9 cellular contexts compared by ENCODE assay signal in genomic region chr12:100234591-100235304, GRCh38. TPM values are rescaled to one million over a fixed set of nuclear protein-coding genes. Genes with fewer than 3 reads are reported as not detected.
DNase-seq lines count a peak whose midpoint lies in the region; ATAC-seq and TF ChIP-seq lines count a peak whose summit lies in the region.
"Had no signal": no experiment of that assay in that cellular context is flagged by ENCODE, and none has a peak within 500 bp of the region (broad histone marks: within the 10 kb centered on the region; RNA-seq: fewer than 3 reads in every experiment).

No MANE protein-coding gene starts in this region.

- no peak overlapping the region for H3K27ac Mint-ChIP-seq in activated CD4-positive, alpha-beta T cell treated with anti-CD3 and anti-CD28 coated beads for 36 hours
- H3K27ac Mint-ChIP-seq: activated naive CD8-positive, alpha-beta T cell treated with anti-CD3 and anti-CD28 coated beads, Interleukin-2, amount 10 ng/mL, durations not matched to agents 7 days and 5 days had no signal

- no peak overlapping the region for H3K4me3 ChIP-seq in liver (ENCODE audit: low read depth in 1 of 3, low read length in 3 of 3)
- H3K4me3 ChIP-seq in effector memory CD4-positive, alpha-beta T cell (ENCODE audit: insufficient read depth, low read depth, low read length, poor library complexity, severe bottlenecking), result no peak overlapping the region

- H3K9me3 Mint-ChIP-seq in activated CD4-positive, alpha-beta T cell treated with anti-CD3 and anti-CD28 coated beads for 36 hours (ENCODE audit: low read depth), result no peaks in the 10 kb centered on the region
- H3K9me3 Mint-ChIP-seq: activated naive CD8-positive, alpha-beta T cell treated with anti-CD3 and anti-CD28 coated beads, Interleukin-2, amount 10 ng/mL, durations not matched to agents 7 days and 5 days had no signal

- POLR2A ChIA-PET in activated CD4-positive, alpha-beta T cell treated with anti-CD3 and anti-CD28 coated beads for 36 hours (lab: Charles Lee), result no interaction called here

- H3K36me3 Mint-ChIP-seq in activated CD4-positive, alpha-beta T cell treated with anti-CD3 and anti-CD28 coated beads for 36 hours (ENCODE audit: low read depth), result no peaks in the 10 kb centered on the region
- H3K36me3 Mint-ChIP-seq: activated naive CD8-positive, alpha-beta T cell treated with anti-CD3 and anti-CD28 coated beads, Interleukin-2, amount 10 ng/mL, durations not matched to agents 7 days and 5 days had no signal

- H3K36me3 ChIP-seq in liver (ENCODE audit: control insufficient read depth in 4 of 4, insufficient read depth in 3 of 4, low read depth in 1 of 4, low read length in 3 of 4), result no peaks in the 10 kb centered on the region
- H3K36me3 ChIP-seq in effector memory CD4-positive, alpha-beta T cell (ENCODE audit: control insufficient read depth, insufficient read depth, low read length), result no peaks in the 10 kb centered on the region

- peak; percentile 95 for TF ChIP-seq RAD21 in liver (IDR thresholded peaks at IDR 0.05)

- H3K4me1 ChIP-seq in liver (ENCODE audit: control insufficient read depth in 4 of 4, insufficient read depth in 4 of 4, low read length in 3 of 4), result peaks cover 0 to 4% (median 0%) of the 10 kb centered on the region in 4 donors
- no peaks in the 10 kb centered on the region for H3K4me1 ChIP-seq in effector memory CD4-positive, alpha-beta T cell (ENCODE audit: control insufficient read depth, insufficient read depth, low read length, poor library complexity, severe bottlenecking)

- H3K27me3 ChIP-seq in liver (ENCODE audit: control insufficient read depth in 4 of 4, insufficient read depth in 4 of 4, low read length in 3 of 4), result no peaks in the 10 kb centered on the region
- no peaks in the 10 kb centered on the region for H3K27me3 ChIP-seq in effector memory CD4-positive, alpha-beta T cell (replicated peaks; ENCODE audit: control insufficient read depth, insufficient read depth, low read length, poor library complexity, severe bottlenecking)

- H3K27me3 Mint-ChIP-seq in activated CD4-positive, alpha-beta T cell treated with anti-CD3 and anti-CD28 coated beads for 36 hours, result no peaks in the 10 kb centered on the region
- H3K27me3 Mint-ChIP-seq: activated naive CD8-positive, alpha-beta T cell treated with anti-CD3 and anti-CD28 coated beads, Interleukin-2, amount 10 ng/mL, durations not matched to agents 7 days and 5 days had no signal

- H3K27ac ChIP-seq in liver (ENCODE audit: low read depth in 1 of 2, low read length in 2 of 2), result no peak overlapping the region
- H3K27ac ChIP-seq in effector memory CD4-positive, alpha-beta T cell (ENCODE audit: insufficient read depth, low read length, poor library complexity, severe bottlenecking), result no peak overlapping the region

- no peak for ATAC-seq in activated CD4-positive, alpha-beta T cell treated with anti-CD3 and anti-CD28 coated beads for 36 hours
- ATAC-seq in HG02981 (IDR thresholded peaks at IDR 0.05; ENCODE audit: unreplicated experiment), result peak; percentile 60

- no peaks in the 10 kb centered on the region for H3K9me3 ChIP-seq in liver (ENCODE audit: control insufficient read depth in 4 of 4, low read length in 3 of 4)
- H3K9me3 ChIP-seq in effector memory CD4-positive, alpha-beta T cell (ENCODE audit: control insufficient read depth, low read length), result no peaks in the 10 kb centered on the region

- no peak overlapping the region for H3K4me3 Mint-ChIP-seq in activated CD4-positive, alpha-beta T cell treated with anti-CD3 and anti-CD28 coated beads for 36 hours
- H3K4me3 Mint-ChIP-seq: activated naive CD8-positive, alpha-beta T cell treated with anti-CD3 and anti-CD28 coated beads, Interleukin-2, amount 10 ng/mL, durations not matched to agents 7 days and 5 days had no signal

- peak; percentile 6 for DNase-seq in activated CD4-positive, alpha-beta T cell treated with anti-CD3 and anti-CD28 coated beads for 36 hours
- no peak for DNase-seq in activated CD4-positive, alpha-beta T cell treated with anti-CD3 and anti-CD28 coated beads, Interleukin-2, amount 50 U/mL, for 1 hour
- DNase-seq in NCI-H2227 treated with DMSO at 0.1 percent for 48 hours (lab: John Stamatoyannopoulos, UW), result peak; percentile 15
- DNase-seq in cerebellar cortex (ENCODE audit: low spot score), result peak; percentile 61
- no peak for DNase-seq in effector memory CD4-positive, alpha-beta T cell
- no peak for DNase-seq in activated T-cell treated with anti-CD3 and anti-CD28 coated beads for 4 hours
- DNase-seq: activated naive CD8-positive, alpha-beta T cell treated with anti-CD3 and anti-CD28 coated beads, Interleukin-2, amount 10 ng/mL, durations not matched to agents 7 days and 5 days had no signal

- intact Hi-C loops in activated CD4-positive, alpha-beta T cell treated with anti-CD3 and anti-CD28 coated beads for 36 hours (cut with DNase I, micrococcal nuclease), result loop anchor here (1.0 to 10.0 kb wide), 5 partner anchors 170 to 510 kb away; no protein-coding TSS in a partner anchor

- 45% methylated on average over 7 of the region's 7 CpGs for WGBS in liver

- no peaks in the 10 kb centered on the region for H3K4me1 Mint-ChIP-seq in activated CD4-positive, alpha-beta T cell treated with anti-CD3 and anti-CD28 coated beads for 36 hours
- H3K4me1 Mint-ChIP-seq: activated naive CD8-positive, alpha-beta T cell treated with anti-CD3 and anti-CD28 coated beads, Interleukin-2, amount 10 ng/mL, durations not matched to agents 7 days and 5 days had no signal

- H3K9ac ChIP-seq in liver (ENCODE audit: low read depth in 1 of 2, low read length in 2 of 2), result no peak overlapping the region

- CTCF ChIA-PET in activated CD4-positive, alpha-beta T cell treated with anti-CD3 and anti-CD28 coated beads for 36 hours (lab: Charles Lee), result interaction anchor here (0.5 to 1.8 kb wide), 10 partner anchors 12 to 319 kb away, joined by 3 to 13 read pairs (median 3); no protein-coding TSS in a partner anchor

- peak; percentile 78 for TF ChIP-seq CTCF in liver (IDR thresholded peaks at IDR 0.05; ENCODE audit: low read depth, low read length, missing input control)

TF ChIP-seq in liver, 16 proteins besides CTCF, POLR2A, EP300 and RAD21:
- no peak for TF ChIP-seq ZBTB33 (IDR thresholded peaks at IDR 0.05)
- TF ChIP-seq GABPA (IDR thresholded peaks at IDR 0.05 in 1 of 2, conservative IDR thresholded peaks at IDR 0.05 in 1 of 2), result no peak
- TF ChIP-seq TAF1 (conservative IDR thresholded peaks at IDR 0.05), result no peak
- TF ChIP-seq ATF3 (IDR thresholded peaks at IDR 0.05), result no peak
- no peak for TF ChIP-seq HNF4A (conservative IDR thresholded peaks at IDR 0.05)
- no peak for TF ChIP-seq FOXA2 (IDR thresholded peaks at IDR 0.05)
- no peak for TF ChIP-seq EGR1 (IDR thresholded peaks at IDR 0.05; ENCODE audit: low read depth in 2 of 2)

RNA-seq across cellular contexts. Expression of gene DEPDC4, which starts 32.1 kb away (rescaled TPM):
- 1 to 10 TPM; 2.9 to 4.2 TPM for total RNA-seq in activated CD4-positive, alpha-beta T cell treated with anti-CD3 and anti-CD28 coated beads for 36 hours
- total RNA-seq in liver, result 1 to 10 TPM; 1.7 to 6.9 TPM
- polyA plus RNA-seq in liver, result 1 to 10 TPM in 1 of 2 donors, under 1 TPM in 1; 0.39 to 2.1 TPM

RNA-seq across cellular contexts. Expression of gene SCYL2, which starts 32.2 kb away (rescaled TPM):
- total RNA-seq in activated CD4-positive, alpha-beta T cell treated with anti-CD3 and anti-CD28 coated beads for 36 hours, result 10 to 100 TPM; 25.9 to 29.3 TPM
- total RNA-seq in liver, result 10 to 100 TPM; 24.9 to 32.5 TPM
- polyA plus RNA-seq in liver, result 10 to 100 TPM; 10.0 to 12.8 TPM

RNA-seq across cellular contexts. Expression of gene ACTR6, which starts 34.1 kb away (rescaled TPM):
- total RNA-seq in activated CD4-positive, alpha-beta T cell treated with anti-CD3 and anti-CD28 coated beads for 36 hours, result 10 to 100 TPM; 21.6 to 37.3 TPM
- 1 to 10 TPM; 6.9 to 9.7 TPM for total RNA-seq in liver
- 1 to 10 TPM; 7.9 to 9.5 TPM for polyA plus RNA-seq in liver

Comparison
In these comparisons a context has a peak if more than half of its experiments do, and no peak if none do; other contexts are left out.
1. DNase-seq: peak in activated CD4-positive, alpha-beta T cell treated with anti-CD3 and anti-CD28 coated beads for 36 hours (single experiment), NCI-H2227 treated with DMSO at 0.1 percent for 48 hours (single experiment) and cerebellar cortex (single experiment); none in activated CD4-positive, alpha-beta T cell treated with anti-CD3 and anti-CD28 coated beads, Interleukin-2, amount 50 U/mL, for 1 hour (single experiment), effector memory CD4-positive, alpha-beta T cell (0 of 3) and activated T-cell treated with anti-CD3 and anti-CD28 coated beads for 4 hours (single experiment).